1 cellular context compared by ENCODE assay signal in the genomic region with DNA sequence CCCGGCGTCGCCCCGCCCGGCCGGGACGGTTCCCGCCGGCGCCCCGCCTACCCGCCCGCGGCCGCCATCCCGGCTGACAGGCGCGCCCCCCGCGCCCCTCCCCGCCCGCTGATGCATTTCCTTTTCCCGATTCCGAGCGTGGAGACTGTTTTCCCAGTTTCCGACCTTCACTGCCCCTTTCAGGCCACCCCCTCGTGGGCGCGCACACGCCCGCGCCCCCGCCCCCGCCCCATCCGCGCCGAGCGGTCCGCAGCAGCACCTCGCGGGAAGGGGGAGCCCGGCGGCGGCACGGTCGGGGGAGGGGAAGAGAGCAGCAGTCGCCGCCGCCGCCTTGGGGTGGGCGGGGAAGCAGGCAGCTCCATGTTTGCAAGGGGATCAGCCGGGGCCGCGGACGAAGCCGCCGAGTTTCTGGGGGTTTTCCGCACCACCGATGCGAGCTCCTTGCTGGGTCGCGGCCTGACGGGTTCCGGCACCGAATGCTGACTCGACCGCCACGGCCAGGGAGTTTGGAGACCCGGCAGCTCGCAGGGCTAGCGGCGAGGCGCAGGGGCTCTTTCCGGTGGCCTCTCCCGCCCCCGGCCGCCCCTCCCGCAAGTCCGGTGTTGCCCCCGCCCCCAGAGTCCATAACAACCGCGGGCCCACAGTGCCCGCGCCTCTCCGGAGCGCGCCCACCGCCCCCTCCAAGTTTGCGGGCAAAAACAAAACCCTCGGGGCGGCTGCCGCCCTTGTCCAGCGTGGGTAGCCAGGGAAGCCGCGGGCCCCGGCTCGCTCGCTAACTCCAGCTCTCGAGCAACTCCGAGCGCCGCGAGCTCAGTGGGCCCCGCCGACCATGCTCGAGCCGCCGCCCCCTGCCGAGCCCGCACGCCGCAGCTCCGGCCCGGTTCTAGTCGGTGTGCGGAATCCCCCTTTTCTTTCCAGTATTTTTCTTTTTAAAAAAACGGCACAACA.
TF ChIP-seq lines count a peak whose summit lies in the region.

No MANE protein-coding gene starts in this region.

TF ChIP-seq in GM12878, 131 proteins besides CTCF, POLR2A, EP300 and RAD21 (continued from another document and continues in another):
- TF ChIP-seq, protein P1, sequence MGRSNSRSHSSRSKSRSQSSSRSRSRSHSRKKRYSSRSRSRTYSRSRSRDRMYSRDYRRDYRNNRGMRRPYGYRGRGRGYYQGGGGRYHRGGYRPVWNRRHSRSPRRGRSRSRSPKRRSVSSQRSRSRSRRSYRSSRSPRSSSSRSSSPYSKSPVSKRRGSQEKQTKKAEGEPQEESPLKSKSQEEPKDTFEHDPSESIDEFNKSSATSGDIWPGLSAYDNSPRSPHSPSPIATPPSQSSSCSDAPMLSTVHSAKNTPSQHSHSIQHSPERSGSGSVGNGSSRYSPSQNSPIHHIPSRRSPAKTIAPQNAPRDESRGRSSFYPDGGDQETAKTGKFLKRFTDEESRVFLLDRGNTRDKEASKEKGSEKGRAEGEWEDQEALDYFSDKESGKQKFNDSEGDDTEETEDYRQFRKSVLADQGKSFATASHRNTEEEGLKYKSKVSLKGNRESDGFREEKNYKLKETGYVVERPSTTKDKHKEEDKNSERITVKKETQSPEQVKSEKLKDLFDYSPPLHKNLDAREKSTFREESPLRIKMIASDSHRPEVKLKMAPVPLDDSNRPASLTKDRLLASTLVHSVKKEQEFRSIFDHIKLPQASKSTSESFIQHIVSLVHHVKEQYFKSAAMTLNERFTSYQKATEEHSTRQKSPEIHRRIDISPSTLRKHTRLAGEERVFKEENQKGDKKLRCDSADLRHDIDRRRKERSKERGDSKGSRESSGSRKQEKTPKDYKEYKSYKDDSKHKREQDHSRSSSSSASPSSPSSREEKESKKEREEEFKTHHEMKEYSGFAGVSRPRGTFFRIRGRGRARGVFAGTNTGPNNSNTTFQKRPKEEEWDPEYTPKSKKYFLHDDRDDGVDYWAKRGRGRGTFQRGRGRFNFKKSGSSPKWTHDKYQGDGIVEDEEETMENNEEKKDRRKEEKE (IDR thresholded peaks at IDR 0.05): no peak
- TF ChIP-seq, protein P2, sequence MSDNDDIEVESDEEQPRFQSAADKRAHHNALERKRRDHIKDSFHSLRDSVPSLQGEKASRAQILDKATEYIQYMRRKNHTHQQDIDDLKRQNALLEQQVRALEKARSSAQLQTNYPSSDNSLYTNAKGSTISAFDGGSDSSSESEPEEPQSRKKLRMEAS (IDR thresholded peaks at IDR 0.05; ENCODE audit: low read depth, low read length): no peak
- peak; percentile 55 for TF ChIP-seq IKZF1 (conservative IDR thresholded peaks at IDR 0.05)
- no peak for TF ChIP-seq SREBF1 (IDR thresholded peaks at IDR 0.05; ENCODE audit: low read length)
- no peak for TF ChIP-seq TCF7 (IDR thresholded peaks at IDR 0.05; ENCODE audit: borderline replicate concordance)
- TF ChIP-seq, protein P3, sequence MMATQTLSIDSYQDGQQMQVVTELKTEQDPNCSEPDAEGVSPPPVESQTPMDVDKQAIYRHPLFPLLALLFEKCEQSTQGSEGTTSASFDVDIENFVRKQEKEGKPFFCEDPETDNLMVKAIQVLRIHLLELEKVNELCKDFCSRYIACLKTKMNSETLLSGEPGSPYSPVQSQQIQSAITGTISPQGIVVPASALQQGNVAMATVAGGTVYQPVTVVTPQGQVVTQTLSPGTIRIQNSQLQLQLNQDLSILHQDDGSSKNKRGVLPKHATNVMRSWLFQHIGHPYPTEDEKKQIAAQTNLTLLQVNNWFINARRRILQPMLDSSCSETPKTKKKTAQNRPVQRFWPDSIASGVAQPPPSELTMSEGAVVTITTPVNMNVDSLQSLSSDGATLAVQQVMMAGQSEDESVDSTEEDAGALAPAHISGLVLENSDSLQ (IDR thresholded peaks at IDR 0.05): no peak
- no peak for TF ChIP-seq CREB1 (IDR thresholded peaks at IDR 0.05; ENCODE audit: low read depth)
- TF ChIP-seq HDAC6 (IDR thresholded peaks at IDR 0.05; ENCODE audit: unreplicated experiment): no peak
- TF ChIP-seq BMI1 (IDR thresholded peaks at IDR 0.05; ENCODE audit: borderline replicate concordance): no peak
- TF ChIP-seq, protein P4, sequence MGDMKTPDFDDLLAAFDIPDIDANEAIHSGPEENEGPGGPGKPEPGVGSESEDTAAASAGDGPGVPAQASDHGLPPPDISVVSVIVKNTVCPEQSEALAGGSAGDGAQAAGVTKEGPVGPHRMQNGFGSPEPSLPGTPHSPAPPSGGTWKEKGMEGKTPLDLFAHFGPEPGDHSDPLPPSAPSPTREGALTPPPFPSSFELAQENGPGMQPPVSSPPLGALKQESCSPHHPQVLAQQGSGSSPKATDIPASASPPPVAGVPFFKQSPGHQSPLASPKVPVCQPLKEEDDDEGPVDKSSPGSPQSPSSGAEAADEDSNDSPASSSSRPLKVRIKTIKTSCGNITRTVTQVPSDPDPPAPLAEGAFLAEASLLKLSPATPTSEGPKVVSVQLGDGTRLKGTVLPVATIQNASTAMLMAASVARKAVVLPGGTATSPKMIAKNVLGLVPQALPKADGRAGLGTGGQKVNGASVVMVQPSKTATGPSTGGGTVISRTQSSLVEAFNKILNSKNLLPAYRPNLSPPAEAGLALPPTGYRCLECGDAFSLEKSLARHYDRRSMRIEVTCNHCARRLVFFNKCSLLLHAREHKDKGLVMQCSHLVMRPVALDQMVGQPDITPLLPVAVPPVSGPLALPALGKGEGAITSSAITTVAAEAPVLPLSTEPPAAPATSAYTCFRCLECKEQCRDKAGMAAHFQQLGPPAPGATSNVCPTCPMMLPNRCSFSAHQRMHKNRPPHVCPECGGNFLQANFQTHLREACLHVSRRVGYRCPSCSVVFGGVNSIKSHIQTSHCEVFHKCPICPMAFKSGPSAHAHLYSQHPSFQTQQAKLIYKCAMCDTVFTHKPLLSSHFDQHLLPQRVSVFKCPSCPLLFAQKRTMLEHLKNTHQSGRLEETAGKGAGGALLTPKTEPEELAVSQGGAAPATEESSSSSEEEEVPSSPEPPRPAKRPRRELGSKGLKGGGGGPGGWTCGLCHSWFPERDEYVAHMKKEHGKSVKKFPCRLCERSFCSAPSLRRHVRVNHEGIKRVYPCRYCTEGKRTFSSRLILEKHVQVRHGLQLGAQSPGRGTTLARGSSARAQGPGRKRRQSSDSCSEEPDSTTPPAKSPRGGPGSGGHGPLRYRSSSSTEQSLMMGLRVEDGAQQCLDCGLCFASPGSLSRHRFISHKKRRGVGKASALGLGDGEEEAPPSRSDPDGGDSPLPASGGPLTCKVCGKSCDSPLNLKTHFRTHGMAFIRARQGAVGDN (IDR thresholded peaks at IDR 0.05): 0 out of 2 replicates have a peak, but pooled peaks have one; percentile 42
- TF ChIP-seq, protein P5, sequence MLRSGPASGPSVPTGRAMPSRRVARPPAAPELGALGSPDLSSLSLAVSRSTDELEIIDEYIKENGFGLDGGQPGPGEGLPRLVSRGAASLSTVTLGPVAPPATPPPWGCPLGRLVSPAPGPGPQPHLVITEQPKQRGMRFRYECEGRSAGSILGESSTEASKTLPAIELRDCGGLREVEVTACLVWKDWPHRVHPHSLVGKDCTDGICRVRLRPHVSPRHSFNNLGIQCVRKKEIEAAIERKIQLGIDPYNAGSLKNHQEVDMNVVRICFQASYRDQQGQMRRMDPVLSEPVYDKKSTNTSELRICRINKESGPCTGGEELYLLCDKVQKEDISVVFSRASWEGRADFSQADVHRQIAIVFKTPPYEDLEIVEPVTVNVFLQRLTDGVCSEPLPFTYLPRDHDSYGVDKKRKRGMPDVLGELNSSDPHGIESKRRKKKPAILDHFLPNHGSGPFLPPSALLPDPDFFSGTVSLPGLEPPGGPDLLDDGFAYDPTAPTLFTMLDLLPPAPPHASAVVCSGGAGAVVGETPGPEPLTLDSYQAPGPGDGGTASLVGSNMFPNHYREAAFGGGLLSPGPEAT (IDR thresholded peaks at IDR 0.05; ENCODE audit: low read depth): no peak
- TF ChIP-seq POU2F2 (IDR thresholded peaks at IDR 0.05; ENCODE audit: borderline replicate concordance, low read depth, low read length): no peak
- TF ChIP-seq, protein P6, sequence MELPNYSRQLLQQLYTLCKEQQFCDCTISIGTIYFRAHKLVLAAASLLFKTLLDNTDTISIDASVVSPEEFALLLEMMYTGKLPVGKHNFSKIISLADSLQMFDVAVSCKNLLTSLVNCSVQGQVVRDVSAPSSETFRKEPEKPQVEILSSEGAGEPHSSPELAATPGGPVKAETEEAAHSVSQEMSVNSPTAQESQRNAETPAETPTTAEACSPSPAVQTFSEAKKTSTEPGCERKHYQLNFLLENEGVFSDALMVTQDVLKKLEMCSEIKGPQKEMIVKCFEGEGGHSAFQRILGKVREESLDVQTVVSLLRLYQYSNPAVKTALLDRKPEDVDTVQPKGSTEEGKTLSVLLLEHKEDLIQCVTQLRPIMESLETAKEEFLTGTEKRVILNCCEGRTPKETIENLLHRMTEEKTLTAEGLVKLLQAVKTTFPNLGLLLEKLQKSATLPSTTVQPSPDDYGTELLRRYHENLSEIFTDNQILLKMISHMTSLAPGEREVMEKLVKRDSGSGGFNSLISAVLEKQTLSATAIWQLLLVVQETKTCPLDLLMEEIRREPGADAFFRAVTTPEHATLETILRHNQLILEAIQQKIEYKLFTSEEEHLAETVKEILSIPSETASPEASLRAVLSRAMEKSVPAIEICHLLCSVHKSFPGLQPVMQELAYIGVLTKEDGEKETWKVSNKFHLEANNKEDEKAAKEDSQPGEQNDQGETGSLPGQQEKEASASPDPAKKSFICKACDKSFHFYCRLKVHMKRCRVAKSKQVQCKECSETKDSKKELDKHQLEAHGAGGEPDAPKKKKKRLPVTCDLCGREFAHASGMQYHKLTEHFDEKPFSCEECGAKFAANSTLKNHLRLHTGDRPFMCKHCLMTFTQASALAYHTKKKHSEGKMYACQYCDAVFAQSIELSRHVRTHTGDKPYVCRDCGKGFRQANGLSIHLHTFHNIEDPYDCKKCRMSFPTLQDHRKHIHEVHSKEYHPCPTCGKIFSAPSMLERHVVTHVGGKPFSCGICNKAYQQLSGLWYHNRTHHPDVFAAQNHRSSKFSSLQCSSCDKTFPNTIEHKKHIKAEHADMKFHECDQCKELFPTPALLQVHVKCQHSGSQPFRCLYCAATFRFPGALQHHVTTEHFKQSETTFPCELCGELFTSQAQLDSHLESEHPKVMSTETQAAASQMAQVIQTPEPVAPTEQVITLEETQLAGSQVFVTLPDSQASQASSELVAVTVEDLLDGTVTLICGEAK (IDR thresholded peaks at IDR 0.05; ENCODE audit: borderline replicate concordance): no peak
- no peak for TF ChIP-seq SUZ12 (IDR thresholded peaks at IDR 0.05; ENCODE audit: unreplicated experiment)
- TF ChIP-seq, protein P7, sequence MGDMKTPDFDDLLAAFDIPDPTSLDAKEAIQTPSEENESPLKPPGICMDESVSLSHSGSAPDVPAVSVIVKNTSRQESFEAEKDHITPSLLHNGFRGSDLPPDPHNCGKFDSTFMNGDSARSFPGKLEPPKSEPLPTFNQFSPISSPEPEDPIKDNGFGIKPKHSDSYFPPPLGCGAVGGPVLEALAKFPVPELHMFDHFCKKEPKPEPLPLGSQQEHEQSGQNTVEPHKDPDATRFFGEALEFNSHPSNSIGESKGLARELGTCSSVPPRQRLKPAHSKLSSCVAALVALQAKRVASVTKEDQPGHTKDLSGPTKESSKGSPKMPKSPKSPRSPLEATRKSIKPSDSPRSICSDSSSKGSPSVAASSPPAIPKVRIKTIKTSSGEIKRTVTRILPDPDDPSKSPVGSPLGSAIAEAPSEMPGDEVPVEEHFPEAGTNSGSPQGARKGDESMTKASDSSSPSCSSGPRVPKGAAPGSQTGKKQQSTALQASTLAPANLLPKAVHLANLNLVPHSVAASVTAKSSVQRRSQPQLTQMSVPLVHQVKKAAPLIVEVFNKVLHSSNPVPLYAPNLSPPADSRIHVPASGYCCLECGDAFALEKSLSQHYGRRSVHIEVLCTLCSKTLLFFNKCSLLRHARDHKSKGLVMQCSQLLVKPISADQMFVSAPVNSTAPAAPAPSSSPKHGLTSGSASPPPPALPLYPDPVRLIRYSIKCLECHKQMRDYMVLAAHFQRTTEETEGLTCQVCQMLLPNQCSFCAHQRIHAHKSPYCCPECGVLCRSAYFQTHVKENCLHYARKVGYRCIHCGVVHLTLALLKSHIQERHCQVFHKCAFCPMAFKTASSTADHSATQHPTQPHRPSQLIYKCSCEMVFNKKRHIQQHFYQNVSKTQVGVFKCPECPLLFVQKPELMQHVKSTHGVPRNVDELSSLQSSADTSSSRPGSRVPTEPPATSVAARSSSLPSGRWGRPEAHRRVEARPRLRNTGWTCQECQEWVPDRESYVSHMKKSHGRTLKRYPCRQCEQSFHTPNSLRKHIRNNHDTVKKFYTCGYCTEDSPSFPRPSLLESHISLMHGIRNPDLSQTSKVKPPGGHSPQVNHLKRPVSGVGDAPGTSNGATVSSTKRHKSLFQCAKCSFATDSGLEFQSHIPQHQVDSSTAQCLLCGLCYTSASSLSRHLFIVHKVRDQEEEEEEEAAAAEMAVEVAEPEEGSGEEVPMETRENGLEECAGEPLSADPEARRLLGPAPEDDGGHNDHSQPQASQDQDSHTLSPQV (IDR thresholded peaks at IDR 0.05): no peak
- TF ChIP-seq, protein P8, sequence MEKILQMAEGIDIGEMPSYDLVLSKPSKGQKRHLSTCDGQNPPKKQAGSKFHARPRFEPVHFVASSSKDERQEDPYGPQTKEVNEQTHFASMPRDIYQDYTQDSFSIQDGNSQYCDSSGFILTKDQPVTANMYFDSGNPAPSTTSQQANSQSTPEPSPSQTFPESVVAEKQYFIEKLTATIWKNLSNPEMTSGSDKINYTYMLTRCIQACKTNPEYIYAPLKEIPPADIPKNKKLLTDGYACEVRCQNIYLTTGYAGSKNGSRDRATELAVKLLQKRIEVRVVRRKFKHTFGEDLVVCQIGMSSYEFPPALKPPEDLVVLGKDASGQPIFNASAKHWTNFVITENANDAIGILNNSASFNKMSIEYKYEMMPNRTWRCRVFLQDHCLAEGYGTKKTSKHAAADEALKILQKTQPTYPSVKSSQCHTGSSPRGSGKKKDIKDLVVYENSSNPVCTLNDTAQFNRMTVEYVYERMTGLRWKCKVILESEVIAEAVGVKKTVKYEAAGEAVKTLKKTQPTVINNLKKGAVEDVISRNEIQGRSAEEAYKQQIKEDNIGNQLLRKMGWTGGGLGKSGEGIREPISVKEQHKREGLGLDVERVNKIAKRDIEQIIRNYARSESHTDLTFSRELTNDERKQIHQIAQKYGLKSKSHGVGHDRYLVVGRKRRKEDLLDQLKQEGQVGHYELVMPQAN (conservative IDR thresholded peaks at IDR 0.05): no peak; the same call in 1 of the 2 replicates
- no peak for TF ChIP-seq CHD1 (IDR thresholded peaks at IDR 0.05; ENCODE audit: low read depth, low read length)
- TF ChIP-seq STAT3 (IDR thresholded peaks at IDR 0.05; ENCODE audit: low read depth, low read length): no peak
- TF ChIP-seq NFYA (IDR thresholded peaks at IDR 0.05; ENCODE audit: borderline replicate concordance, low read depth, low read length): no peak
- TF ChIP-seq TARDBP (IDR thresholded peaks at IDR 0.05; ENCODE audit: borderline replicate concordance): no peak
- TF ChIP-seq ESRRA (IDR thresholded peaks at IDR 0.05; ENCODE audit: low read length): no peak
- TF ChIP-seq SUPT20H (IDR thresholded peaks at IDR 0.05; ENCODE audit: borderline replicate concordance, control insufficient read depth, low read depth, low read length): no peak
- no peak for TF ChIP-seq RFX5 (IDR thresholded peaks at IDR 0.05; ENCODE audit: low read depth, low read length)
- TF ChIP-seq, protein P9, sequence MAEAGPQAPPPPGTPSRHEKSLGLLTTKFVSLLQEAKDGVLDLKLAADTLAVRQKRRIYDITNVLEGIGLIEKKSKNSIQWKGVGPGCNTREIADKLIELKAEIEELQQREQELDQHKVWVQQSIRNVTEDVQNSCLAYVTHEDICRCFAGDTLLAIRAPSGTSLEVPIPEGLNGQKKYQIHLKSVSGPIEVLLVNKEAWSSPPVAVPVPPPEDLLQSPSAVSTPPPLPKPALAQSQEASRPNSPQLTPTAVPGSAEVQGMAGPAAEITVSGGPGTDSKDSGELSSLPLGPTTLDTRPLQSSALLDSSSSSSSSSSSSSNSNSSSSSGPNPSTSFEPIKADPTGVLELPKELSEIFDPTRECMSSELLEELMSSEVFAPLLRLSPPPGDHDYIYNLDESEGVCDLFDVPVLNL (IDR thresholded peaks at IDR 0.05; ENCODE audit: low read depth, low read length): no peak
- no peak for TF ChIP-seq SIX5 (IDR thresholded peaks at IDR 0.05; ENCODE audit: low read depth, low read length, severe bottlenecking)
